In genomic region chr17:58531661-58532554, GRCh38 we compare ENCODE assay signal across 1 cellular context.
TF ChIP-seq lines count a peak whose summit lies in the region.

No MANE protein-coding gene starts in this region.

TF ChIP-seq in K562, 482 proteins besides CTCF, POLR2A, EP300 and RAD21 (continued from another document):
- TF ChIP-seq UBTF (IDR thresholded peaks at IDR 0.05; ENCODE audit: borderline replicate concordance in 1 of 2, low read depth in 2 of 2, low read length in 2 of 2) (0 out of 4 replicates have a peak, but pooled peaks of 1 of the 2 experiments have one; percentile 57), CCNT2 (IDR thresholded peaks at IDR 0.05; ENCODE audit: borderline replicate concordance, extremely low read depth, insufficient read length, low read depth, low read length) (peak; percentile 56), EHMT2 (IDR thresholded peaks at IDR 0.05) (no peak), GMEB1 (CRISPR knock-in tag; IDR thresholded peaks at IDR 0.05) (0 out of 2 replicates have a peak, but pooled peaks have one; percentile 53), MAZ (CRISPR knock-in tag; conservative IDR thresholded peaks at IDR 0.05 in 1 of 2, IDR thresholded peaks at IDR 0.05 in 1 of 2) (peak; percentile 60 to 86; a peak in 3 of 4 replicates), MCM3 (IDR thresholded peaks at IDR 0.05) (no peak), POLR2B (IDR thresholded peaks at IDR 0.05; ENCODE audit: low read depth, partially characterized antibody) (no peak), SMAD4 (CRISPR knock-in tag; conservative IDR thresholded peaks at IDR 0.05) (peak; percentile 53; the same call in 1 of the 2 replicates), CXXC5 (CRISPR knock-in tag; IDR thresholded peaks at IDR 0.05) (peak; percentile 82), NONO (IDR thresholded peaks at IDR 0.05; ENCODE audit: low read depth in 2 of 2, low read length in 1 of 2) (0 out of 4 replicates have a peak, but pooled peaks of 1 of the 2 experiments have one; percentile 40), SIN3B (IDR thresholded peaks at IDR 0.05; ENCODE audit: low read depth) (0 out of 2 replicates have a peak, but pooled peaks have one; percentile 23), TFAP4 (CRISPR knock-in tag; IDR thresholded peaks at IDR 0.05; ENCODE audit: borderline replicate concordance) (peak; percentile 46; the same call in 1 of the 2 replicates), ZNF311 (CRISPR knock-in tag; IDR thresholded peaks at IDR 0.05) (no peak), MYNN (IDR thresholded peaks at IDR 0.05) (no peak), MYNN (CRISPR knock-in tag; IDR thresholded peaks at IDR 0.05) (no peak)
